Comparison of ENCODE assay signal across 8 cellular contexts in the genomic region with DNA sequence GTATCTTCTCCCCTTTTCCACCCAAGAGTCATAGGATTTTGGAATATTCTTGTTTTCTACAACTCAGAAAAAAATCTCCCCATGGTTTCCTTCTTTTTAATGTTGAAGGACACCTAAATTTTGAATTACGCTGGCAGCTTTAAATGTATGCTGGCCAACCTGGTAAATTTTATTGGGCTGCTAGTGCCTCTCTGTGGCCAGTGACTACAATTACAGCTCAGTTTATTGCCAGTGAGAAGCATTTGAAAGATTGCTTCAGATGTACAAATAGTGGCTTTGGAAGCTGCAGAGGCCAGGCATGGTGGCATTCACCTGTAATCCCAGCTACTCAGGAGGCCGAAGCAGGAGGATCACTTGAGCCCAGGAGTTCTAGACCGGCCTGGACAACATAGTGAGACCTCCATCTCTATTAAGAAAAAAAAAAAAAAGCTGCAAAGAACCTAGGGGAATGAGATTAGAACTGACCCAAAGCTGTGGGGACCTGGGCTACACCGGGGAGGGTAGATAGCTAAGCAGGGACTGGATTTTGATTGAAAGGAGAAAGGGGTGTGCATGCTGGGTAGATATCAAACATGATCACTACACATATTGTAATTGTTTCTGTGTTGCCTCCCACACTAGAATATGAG. TPM values are rescaled to one million over a fixed set of nuclear protein-coding genes. Genes with fewer than 3 reads are reported as not detected.
DNase-seq lines count a peak whose midpoint lies in the region; ATAC-seq, FAIRE-seq and TF ChIP-seq lines count a peak whose summit lies in the region.

No MANE protein-coding gene starts in this region.

- SMC1A ChIA-PET in GM12878 (lab: Charles Lee; ENCODE audit: uncharacterized antibody, unreplicated experiment), result interaction anchor here (0.6 to 7.7 kb wide), 47 partner anchors 9 to 1181 kb away, joined by 3 to 117 read pairs (median 4); partner anchors contain the start of genes THAP2, TMEM19 and ZFC3H1

- peak; percentile 42 for DNase-seq in AG04450 (ENCODE audit: low read depth, low spot score)
- peak; percentile 44 for DNase-seq in NCI-H1105 (lab: John Stamatoyannopoulos, UW)
- peak in 33 of 34 experiments; percentile 8 to 51 (median 31) for DNase-seq in T-cell
- DNase-seq in GM12878 (ENCODE audit: low read depth, low spot score), result peak; percentile 45
- DNase-seq in iPS-NIHi7 (ENCODE audit: extremely low spot score), result peak; percentile 43
- DNase-seq in stimulated activated CD4-positive, alpha-beta T cell treated with anti-CD3 and anti-CD28 coated beads, Interleukin-12 subunit alpha, Interleukin-12 subunit beta, amount 100 ng/mL, for 4 hours, result peak; percentile 10

- H3K36me3 ChIP-seq in GM12878 (ENCODE audit: control insufficient read depth in 2 of 2, insufficient read depth in 2 of 2, low read length in 1 of 2), result no peaks in the 10 kb centered on the region

- no peak for TF ChIP-seq POLR2A in GM12878 (IDR thresholded peaks at IDR 0.05; ENCODE audit: low read depth, low read length)

- no TSS peak for BruUV-seq in GM12878 (replicated peaks; lab: Mats Ljungman, UMichigan)

- H3K27ac ChIP-seq in AG04450 (ENCODE audit: low read depth, low read length), result no peak overlapping the region
- H3K27ac ChIP-seq in GM12878 (ENCODE audit: control insufficient read depth, insufficient read depth), result no peak overlapping the region

- no peak overlapping the region for H3K27ac Mint-ChIP-seq in T-cell

- no peaks in the 10 kb centered on the region for H3K9me3 Mint-ChIP-seq in T-cell

- H3K27me3 Mint-ChIP-seq in T-cell, result peaks cover 4 to 12% of the 10 kb centered on the region in 2 donors

- H3K4me3 Mint-ChIP-seq in T-cell, result no peak overlapping the region

- H3K9me3 ChIP-seq in AG04450 (ENCODE audit: control insufficient read depth, insufficient read depth, low read length) (no peaks in the 10 kb centered on the region), GM12878 (replicated peaks; ENCODE audit: control insufficient read depth, insufficient read depth, low read length) (no peaks in the 10 kb centered on the region)

- H3K79me2 ChIP-seq in GM12878 (ENCODE audit: control insufficient read depth, insufficient read depth, low read length), result no peaks in the 10 kb centered on the region

- no peak for TF ChIP-seq EP300 in GM12878 (IDR thresholded peaks at IDR 0.05; ENCODE audit: borderline replicate concordance in 1 of 2, control insufficient read depth in 1 of 2, low read depth in 2 of 2, low read length in 2 of 2)

- H3K4me3 ChIP-seq in AG04450 (ENCODE audit: low read depth, low read length) (no peak overlapping the region), GM12878 (no peak overlapping the region)

- peak; percentile 72 for ATAC-seq in GM18499 (IDR thresholded peaks at IDR 0.05; ENCODE audit: insufficient read depth, unreplicated experiment)
- peak; percentile 93 for ATAC-seq in HG02798 (IDR thresholded peaks at IDR 0.05; ENCODE audit: poor library complexity, unreplicated experiment)
- peak; percentile 80 to 91 (median 84) for ATAC-seq in T-cell (replicated peaks in 1 of 4)
- peak; percentile 95 for ATAC-seq in GM12878

- no peak overlapping the region for H3K4me2 ChIP-seq in GM12878 (ENCODE audit: control insufficient read depth, insufficient read depth)

- H3K4me1 ChIP-seq in GM12878 (ENCODE audit: control insufficient read depth, insufficient read depth, low read length), result no peaks in the 10 kb centered on the region

- TF ChIP-seq CTCF in AG04450 (IDR thresholded peaks at IDR 0.05; ENCODE audit: low read depth, low read length), result peak; percentile 76
- TF ChIP-seq CTCF in GM12878 (IDR thresholded peaks at IDR 0.05 in 2 of 3, conservative IDR thresholded peaks at IDR 0.05 in 1 of 3; ENCODE audit: control insufficient read depth in 2 of 3, extremely low read depth in 1 of 3, insufficient read depth in 1 of 3, low read depth in 3 of 3, low read length in 3 of 3), result peak; percentile 67 to 85 (median 80)

- H3K9ac ChIP-seq in GM12878 (ENCODE audit: control insufficient read depth, insufficient read depth, low read length), result no peak overlapping the region

- no peaks in the 10 kb centered on the region for H3K36me3 Mint-ChIP-seq in T-cell

- peak; percentile 86 for FAIRE-seq in GM12878 (lab: Jason Lieb, UNC)

- H3K27me3 ChIP-seq in AG04450 (ENCODE audit: control insufficient read depth, insufficient read depth, low read length), result peaks cover 18% of the 10 kb centered on the region
- H3K27me3 ChIP-seq in GM12878 (replicated peaks in 1 of 2; ENCODE audit: control insufficient read depth in 2 of 2, insufficient read depth in 2 of 2, low read length in 1 of 2), result no peaks in the 10 kb centered on the region; a peak in 1 of 4 replicates

- H2AFZ ChIP-seq in GM12878 (ENCODE audit: control insufficient read depth, low read depth, low read length), result no peak overlapping the region

- CTCF ChIA-PET in AG04450 (lab: Charles Lee) (interaction anchor here (0.5 to 7.3 kb wide), 60 partner anchors 10 to 365 kb away, joined by 3 to 144 read pairs (median 5); partner anchors contain the start of genes THAP2, TMEM19 and ZFC3H1), T-cell (lab: Charles Lee) (interaction anchor here (0.5 to 5.6 kb wide), 65 partner anchors 9 to 1383 kb away, joined by 3 to 79 read pairs (median 4); partner anchors contain the start of genes TMEM19 (in 2 of the 2), TBC1D15 (in 1 of the 2), THAP2 (in 1 of the 2) and ZFC3H1 (in 1 of the 2)), GM12878 (lab: Yijun Ruan, JAX) (interaction anchor here (0.6 to 7.9 kb wide), 61 partner anchors 9 to 1015 kb away, joined by 3 to 131 read pairs (median 5); partner anchors contain the start of genes THAP2, TMEM19 and ZFC3H1)

- H3K4me1 Mint-ChIP-seq in T-cell, result no peaks in the 10 kb centered on the region

- POLR2A ChIA-PET in AG04450 (lab: Yijun Ruan, JAX) (interaction anchor here (0.6 to 2.3 kb wide), 4 partner anchors 61 to 117 kb away, joined by 3 to 15 read pairs (median 8); partner anchors contain the start of genes THAP2, TMEM19 and ZFC3H1), T-cell (lab: Charles Lee) (interaction anchor here (0.6 to 1.1 kb wide), 7 partner anchors 9 to 332 kb away, joined by 3 to 5 read pairs (median 5); no protein-coding TSS in a partner anchor), GM12878 (lab: Charles Lee) (interaction anchor here (0.5 to 1.6 kb wide), 6 partner anchors 9 to 279 kb away, joined by 3 to 16 read pairs (median 4); partner anchors contain the start of gene TMEM19)

- H4K20me1 ChIP-seq in GM12878 (ENCODE audit: control insufficient read depth, insufficient read depth), result no peaks in the 10 kb centered on the region

- in situ Hi-C loops in GM12878 (cut with MboI), result loop anchor here (25.0 kb wide), 1 partner anchor 1010 kb away; no protein-coding TSS in a partner anchor

- RAD21 ChIA-PET in GM12878 (lab: Charles Lee; ENCODE audit: unreplicated experiment), result interaction anchor here (0.6 to 7.5 kb wide), 55 partner anchors 9 to 1014 kb away, joined by 3 to 139 read pairs (median 5); partner anchors contain the start of genes THAP2, TMEM19 and ZFC3H1

- WGBS in GM12878 (ENCODE audit: insufficient coverage, insufficient replicate concordance, low lambda C conversion rate, missing lambda C conversion rate), result 28% methylated on average over 4 of the region's 4 CpGs

- intact Hi-C loops in GM12878 (cut with micrococcal nuclease; ENCODE audit: unreplicated experiment), result loop anchor here (1.0 to 10.0 kb wide), 5 partner anchors 60 to 1012 kb away; partner anchors contain the start of gene TMEM19

- peak; percentile 97 for TF ChIP-seq RAD21 in GM12878 (IDR thresholded peaks at IDR 0.05; ENCODE audit: insufficient read depth, low read depth, low read length)

TF ChIP-seq in GM12878, 131 proteins besides CTCF, POLR2A, EP300 and RAD21:
- TF ChIP-seq SMC3 (IDR thresholded peaks at IDR 0.05; ENCODE audit: borderline replicate concordance, low read length) (peak; percentile 87), YY1 (IDR thresholded peaks at IDR 0.05; ENCODE audit: low read depth, low read length) (peak; percentile 29; the same call in 1 of the 2 replicates), IKZF1 (conservative IDR thresholded peaks at IDR 0.05) (no peak)

RNA-seq across cellular contexts. Expression of gene RAB21, which starts 7.6 kb away (rescaled TPM):
- 15.6 and 18.6 TPM in 2 replicates for polyA plus RNA-seq in AG04450 (2011; rRNA removed)
- polyA minus RNA-seq in AG04450 (2011; rRNA and poly(A)+ RNA removed), result 10.6 and 20.2 TPM in 2 replicates
- 10 to 100 TPM; 55.3 to 65.2 (median 63.6) TPM for total RNA-seq in T-cell
- 59.2 and 62.7 TPM in 2 replicates for total RNA-seq in GM12878 (2013; cell fraction: nucleolus; rRNA removed)
- total RNA-seq in GM12878 (2014; rRNA removed), result 12.3 and 12.4 TPM in 2 replicates
- total RNA-seq in GM12878 (2014; rRNA removed; fragmentation: Illumina TruSeq; extraction: Trizol), result 42.0 and 42.8 TPM in 2 replicates
- total RNA-seq in GM12878 (2021), result 37.8 and 38.8 TPM in 2 replicates
- polyA plus RNA-seq in GM12878 (2011; ENCODE audit: low read depth), result 26.4 TPM
- 18.6 and 32.5 TPM in 2 replicates for polyA plus RNA-seq in GM12878 (2011; rRNA removed)
- polyA plus RNA-seq in GM12878 (2011; cell fraction: cytosol; rRNA removed), result 3.8 and 4.0 TPM in 2 replicates
- polyA plus RNA-seq in GM12878 (2011; cell fraction: nucleus; rRNA removed), result 7.0 and 7.1 TPM in 2 replicates
- polyA plus RNA-seq in GM12878 (2012), result 40.0 and 50.2 TPM in 2 replicates
- polyA plus RNA-seq in GM12878 (2014; fragmentation: Illumina TruSeq; extraction: Trizol), result 42.0 and 52.1 TPM in 2 replicates
- 1 to 10 TPM; 5.3 to 8.2 TPM for polyA plus RNA-seq in GM12878 (2014; fragmentation: Nextera tagmentation; extraction: Ambion mirVana)
- polyA plus RNA-seq in GM12878 (2014; rRNA removed), result 17.1 TPM in 2 replicates
- polyA plus RNA-seq in GM12878 (2016; fragmentation: Nextera tagmentation; extraction: Ambion mirVana), result 10 to 100 TPM in 1 of 2 experiments, 1 to 10 TPM in 1; 2.8 to 15.1 TPM
- polyA minus RNA-seq in GM12878 (2011; rRNA and poly(A)+ RNA removed), result 7.0 and 21.4 TPM in 2 replicates
- 8.3 and 9.1 TPM in 2 replicates for polyA minus RNA-seq in GM12878 (2011; cell fraction: cytosol; rRNA and poly(A)+ RNA removed)
- 6.2 and 8.1 TPM in 2 replicates for polyA minus RNA-seq in GM12878 (2011; cell fraction: nucleus; rRNA and poly(A)+ RNA removed)
